Comparison of ENCODE assay signal across 34 cellular contexts in the genomic region with DNA sequence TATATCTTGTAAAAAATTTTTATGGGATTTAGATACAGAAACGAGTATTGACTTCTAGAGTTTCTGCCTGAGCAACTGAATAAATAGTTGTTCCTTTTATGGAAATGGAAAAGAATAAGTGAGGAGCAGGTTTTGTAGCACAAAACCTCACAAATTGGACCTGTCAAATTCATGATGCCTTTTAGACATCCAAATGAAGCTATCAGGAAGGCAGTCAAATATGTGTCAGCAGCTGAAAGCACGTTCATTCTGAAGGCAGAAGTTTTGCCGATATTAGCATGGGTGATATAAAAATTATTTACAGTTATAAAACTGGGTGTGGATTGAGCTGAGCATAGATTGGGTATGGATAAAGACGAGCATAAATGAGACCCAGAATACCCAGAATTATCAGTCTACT.
"Had no signal": no experiment of that assay in that cellular context is flagged by ENCODE, and none has a peak within 500 bp of the region (broad histone marks: within the 10 kb centered on the region; RNA-seq: fewer than 3 reads in every experiment).

No MANE protein-coding gene starts in this region.

- H3K36me3 ChIP-seq: MG63 had no signal

- H3K27ac ChIP-seq: KMS-11 had no signal

- H3K9me3 ChIP-seq: MG63 had no signal

- H3K4me3 ChIP-seq: MG63 had no signal

- H3K27me3 ChIP-seq: MG63 had no signal

- H3K9ac ChIP-seq: KMS-11 had no signal

- DNase-seq: Karpas-422, Kasumi-1, MG63, MM.1S, MV-4-11, NCI-H1048, NCI-H1092, NCI-H1092 treated with DMSO at 0.1 percent for 48 hours, NCI-H1105, NCI-H1105 treated with DMSO at 0.1 percent for 48 hours, NCI-H1417 treated with DMSO at 0.1 percent for 48 hours, NCI-H1436, NCI-H1436 treated with DMSO at 0.1 percent for 48 hours, NCI-H146, NCI-H1694, NCI-H1694 treated with DMSO at 0.1 percent for 48 hours, NCI-H187, NCI-H187 treated with DMSO at 0.1 percent for 48 hours, NCI-H1930, NCI-H2029, NCI-H2029 treated with DMSO at 0.1 percent for 48 hours, NCI-H2081, NCI-H2081 treated with DMSO at 0.1 percent for 48 hours, NCI-H2107, NCI-H2171, NCI-H2171 treated with DMSO at 0.1 percent for 48 hours, NCI-H2227 treated with DMSO at 0.1 percent for 48 hours, NCI-H226, NCI-H345, NCI-H446, NCI-H446 treated with DMSO at 0.1 percent for 48 hours, NCI-H510A, NCI-H510A treated with DMSO at 0.1 percent for 48 hours had no signal

- H3K4me2 ChIP-seq: KMS-11 had no signal
